Comparison of ENCODE assay signal across 32 cellular contexts in genomic region chr9:21482213-21482612, GRCh38. TPM values are rescaled to one million over a fixed set of nuclear protein-coding genes. Genes with fewer than 3 reads are reported as not detected.
"Had no signal": no experiment of that assay in that cellular context is flagged by ENCODE, and none has a peak within 500 bp of the region (broad histone marks: within the 10 kb centered on the region; RNA-seq: fewer than 3 reads in every experiment).

A gene with protein sequence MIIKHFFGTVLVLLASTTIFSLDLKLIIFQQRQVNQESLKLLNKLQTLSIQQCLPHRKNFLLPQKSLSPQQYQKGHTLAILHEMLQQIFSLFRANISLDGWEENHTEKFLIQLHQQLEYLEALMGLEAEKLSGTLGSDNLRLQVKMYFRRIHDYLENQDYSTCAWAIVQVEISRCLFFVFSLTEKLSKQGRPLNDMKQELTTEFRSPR (minus strand): TSS chr9:21482313. CDS start chr9:21481694, 619 bp downstream.

- H3K79me2 ChIP-seq: hepatocyte had no signal

- FAIRE-seq: keratinocyte, urothelium cell line had no signal

- H3K4me3 Mint-ChIP-seq: activated naive CD8-positive, alpha-beta T cell treated with anti-CD3 and anti-CD28 coated beads for 36 hours; nephron; T-helper 17 cell; WTC11 had no signal

- H3K9me3 ChIP-seq: adrenal gland, body of pancreas, colonic mucosa, gastroesophageal sphincter, ovary, right lobe of liver, testis had no signal

- H3K4me2 ChIP-seq: hepatocyte had no signal

- H3K27me3 Mint-ChIP-seq: activated naive CD8-positive, alpha-beta T cell treated with anti-CD3 and anti-CD28 coated beads for 36 hours; progenitor cell of endocrine pancreas had no signal

- H3K27ac Mint-ChIP-seq: activated naive CD8-positive, alpha-beta T cell treated with anti-CD3 and anti-CD28 coated beads for 36 hours; nephron; progenitor cell of endocrine pancreas; T-helper 17 cell; WTC11 had no signal

- H3K27me3 ChIP-seq: adrenal gland, body of pancreas, cardiac muscle cell, colonic mucosa, gastroesophageal sphincter, hepatocyte, ovary, right lobe of liver, testis had no signal

- H3K9me3 Mint-ChIP-seq: nephron, WTC11 had no signal

- H3K27ac ChIP-seq: adrenal gland, cardiac muscle cell, colonic mucosa, gastroesophageal sphincter, hepatocyte, ovary, right lobe of liver, testis had no signal

- DNase-seq: activated CD4-positive, alpha-beta T cell treated with anti-CD3 and anti-CD28 coated beads, Interleukin-2, amount 50 U/mL, for 1 hour; activated effector memory CD4-positive, alpha-beta T cell treated with Interleukin-2 at 50 U/mL for 16 hours; activated naive CD4-positive, alpha-beta T cell treated with Interleukin-2 at 50 U/mL for 16 hours; activated naive CD8-positive, alpha-beta T cell treated with anti-CD3 and anti-CD28 coated beads for 36 hours; activated T-cell treated with anti-CD3 and anti-CD28 coated beads for 4 hours; adrenal gland; aorta; body of pancreas; cerebellar nuclear complex; colonic mucosa; dorsolateral prefrontal cortex; effector memory CD4-positive, alpha-beta T cell; left cardiac atrium; left ventricle myocardium superior; ovary; right lobe of liver; stimulated activated CD4-positive, alpha-beta T cell treated with anti-CD3 and anti-CD28 coated beads, Interleukin-12 subunit alpha, Interleukin-12 subunit beta, amount 100 ng/mL, for 4 hours; stimulated activated CD4-positive, alpha-beta T cell treated with anti-CD3 and anti-CD28 coated beads, Interleukin-4, amount 100 ng/mL, for 1 hour; stimulated activated naive CD8-positive, alpha-beta T cell treated with anti-CD3 and anti-CD28 coated beads, Interleukin-15, Interleukin-2, amounts not matched to agents 100 U/mL and 50 U/mL, for 24 hours; T-helper 17 cell; testis had no signal

- ATAC-seq: body of pancreas; gastroesophageal sphincter; left cardiac atrium; left ventricle myocardium superior; stimulated activated naive CD8-positive, alpha-beta T cell treated with anti-CD3 and anti-CD28 coated beads, Interleukin-15, Interleukin-2, amounts not matched to agents 100 U/mL and 50 U/mL, for 24 hours; T-helper 17 cell; WTC11 had no signal

- H3K36me3 Mint-ChIP-seq: WTC11 had no signal

- H3K4me1 ChIP-seq: adrenal gland, body of pancreas, colonic mucosa, gastroesophageal sphincter, right lobe of liver, testis had no signal

- H3K4me3 ChIP-seq: adrenal gland, body of pancreas, cardiac muscle cell, colonic mucosa, gastroesophageal sphincter, hepatocyte, ovary, right lobe of liver, testis had no signal

- H2AFZ ChIP-seq: hepatocyte had no signal

- H3K36me3 ChIP-seq: adrenal gland, cardiac muscle cell, colonic mucosa, gastroesophageal sphincter, ovary, right lobe of liver had no signal

- H3K4me1 Mint-ChIP-seq: nephron had no signal

RNA-seq across cellular contexts. Expression of the gene that starts here (rescaled TPM):
- total RNA-seq: activated naive CD8-positive, alpha-beta T cell treated with anti-CD3 and anti-CD28 coated beads for 36 hours; adrenal gland; aorta; cardiac muscle cell; colonic mucosa; epithelial cell of proximal tubule; gastroesophageal sphincter; left cardiac atrium; left ventricle myocardium superior; lung microvascular endothelial cell; right lobe of liver; skeletal muscle tissue; T-helper 17 cell had no signal
- polyA plus RNA-seq: adrenal gland, aorta, cardiac muscle cell, hepatocyte, ovary had no signal
